Comparison of ENCODE assay signal across 6 cellular contexts in genomic region chr19:38360839-38361631, GRCh38. TPM values are rescaled to one million over a fixed set of nuclear protein-coding genes. Genes with fewer than 3 reads are reported as not detected.
A peak's percentile ranks its signal among the peaks of the same experiment; 100 is the strongest.
DNase-seq lines count a peak whose midpoint lies in the region; ATAC-seq and TF ChIP-seq lines count a peak whose summit lies in the region.

No MANE protein-coding gene starts in this region.

- peaks cover 34% of the 10 kb centered on the region for H3K27me3 Mint-ChIP-seq in osteocyte (ENCODE audit: unreplicated experiment)

- peaks cover 11% of the 10 kb centered on the region for H3K4me1 Mint-ChIP-seq in osteocyte (ENCODE audit: unreplicated experiment)

- peak overlapping the region; percentile 78 for H3K4me3 Mint-ChIP-seq in osteocyte (ENCODE audit: unreplicated experiment)

- DNase-seq in cerebellum (ENCODE audit: low spot score) (peak; percentile 26), osteocyte (ENCODE audit: extremely low spot score, unreplicated experiment) (no peak), NCI-H2196 (lab: John Stamatoyannopoulos, UW; ENCODE audit: unreplicated experiment) (no peak), epidermal melanocyte (ENCODE audit: insufficient read length, low spot score) (no peak)

- H3K36me3 Mint-ChIP-seq in osteocyte (ENCODE audit: unreplicated experiment), result no peaks in the 10 kb centered on the region

- no peak overlapping the region for H3K27ac Mint-ChIP-seq in osteocyte (ENCODE audit: unreplicated experiment)

- no peak for TF ChIP-seq CTCF in osteocyte (IDR thresholded peaks at IDR 0.05)

- H3K9me3 Mint-ChIP-seq in osteocyte (ENCODE audit: unreplicated experiment), result no peaks in the 10 kb centered on the region

- ATAC-seq in HG02642 (IDR thresholded peaks at IDR 0.05; ENCODE audit: poor library complexity, unreplicated experiment) (peak; percentile 14), GM21390 (IDR thresholded peaks at IDR 0.05; ENCODE audit: unreplicated experiment) (no peak)

RNA-seq across cellular contexts. Expression of gene PSMD8, which starts 13.3 kb away (rescaled TPM):
- total RNA-seq in cerebellum (99.2 TPM), osteocyte (162 and 166 TPM in 2 replicates)

RNA-seq across cellular contexts. Expression of gene CATSPERG, which starts 25.4 kb away (rescaled TPM):
- total RNA-seq in cerebellum (27.9 TPM), osteocyte (6.8 and 7.2 TPM in 2 replicates)

RNA-seq across cellular contexts. Expression of gene GGN, which starts 26.8 kb away (rescaled TPM):
- total RNA-seq in cerebellum, result 0.54 TPM
- total RNA-seq in osteocyte, result 2.1 and 2.3 TPM in 2 replicates

RNA-seq across cellular contexts. Expression of gene SPRED3, which starts 27.5 kb away (rescaled TPM):
- total RNA-seq in cerebellum (3.8 TPM), osteocyte (5.9 and 6.0 TPM in 2 replicates)

RNA-seq across cellular contexts. Expression of gene KCNK6, which starts 41.4 kb away (rescaled TPM):
- total RNA-seq in cerebellum, result 1.7 TPM
- 11.9 and 13.0 TPM in 2 replicates for total RNA-seq in osteocyte
